ENCODE assay signal across 10 cellular contexts in the genomic region with DNA sequence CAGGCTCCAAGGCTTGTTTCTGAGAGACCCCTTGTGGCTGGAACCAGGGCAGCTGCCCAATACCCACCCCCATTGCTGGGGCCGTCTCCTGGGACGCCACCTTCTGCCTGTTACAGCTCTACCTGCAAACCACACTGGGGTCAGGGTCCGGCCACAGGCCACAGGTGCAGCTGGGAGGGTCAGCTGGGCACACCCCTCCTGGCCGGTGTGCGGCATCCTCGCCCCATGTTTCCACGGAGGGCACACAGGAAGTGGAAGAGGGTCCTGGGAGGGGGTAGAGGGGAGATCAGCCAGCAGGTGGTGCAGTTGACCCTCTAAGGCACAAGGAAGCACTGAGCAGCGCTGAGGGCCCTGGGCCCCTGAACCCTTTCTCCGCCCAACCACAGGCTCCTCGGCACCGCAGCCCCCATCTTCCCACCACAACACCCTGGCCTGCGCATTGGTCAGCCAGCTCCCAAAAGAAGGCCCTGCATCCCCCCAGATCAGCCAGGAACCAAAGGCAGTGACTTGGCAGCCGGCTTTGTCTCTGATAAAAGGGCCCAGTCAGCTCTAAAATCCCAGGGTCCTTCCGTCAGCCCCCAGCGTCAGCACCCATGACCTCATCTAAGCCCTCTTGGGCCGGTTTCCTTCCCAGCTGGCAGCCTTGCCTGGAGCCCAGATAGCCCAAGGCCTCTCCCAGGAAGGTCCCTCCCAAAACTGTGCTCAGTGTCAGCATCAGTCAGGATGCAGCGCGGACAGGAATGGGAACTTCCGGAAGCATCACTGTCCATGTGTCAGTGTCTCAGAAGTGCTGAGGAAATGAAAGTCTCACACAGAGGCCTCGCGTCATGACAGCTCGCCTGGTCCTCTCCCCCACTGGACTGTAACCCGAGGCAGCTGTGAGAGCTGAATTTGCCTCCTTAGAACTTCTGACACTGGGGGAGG. TPM values are rescaled to one million over a fixed set of nuclear protein-coding genes. Genes with fewer than 3 reads are reported as not detected.
DNase-seq lines count a peak whose midpoint lies in the region; ATAC-seq and TF ChIP-seq lines count a peak whose summit lies in the region.
"Had no signal": no experiment of that assay in that cellular context is flagged by ENCODE, and none has a peak within 500 bp of the region (broad histone marks: within the 10 kb centered on the region; RNA-seq: fewer than 3 reads in every experiment).

No MANE protein-coding gene starts in this region.

- peak overlapping the region; percentile 56 for H3K4me2 ChIP-seq in SU-DHL-6 (ENCODE audit: low read depth, low read length, poor library complexity, severe bottlenecking)

- ATAC-seq in left cardiac atrium: no peak

- H3K27me3 ChIP-seq in SU-DHL-6 (ENCODE audit: low read length): no peaks in the 10 kb centered on the region

- H4K20me1 ChIP-seq in SU-DHL-6 (ENCODE audit: low read depth, low read length): no peaks in the 10 kb centered on the region

- H3K4me3 ChIP-seq in SU-DHL-6 (ENCODE audit: insufficient read depth, low read length, poor library complexity, severe bottlenecking): peak overlapping the region; percentile 2

- H3K9ac ChIP-seq in SU-DHL-6 (ENCODE audit: low read length): peak overlapping the region; percentile 35; the same call in 1 of the 2 replicates

- intact Hi-C loops in left cardiac atrium (cut with DNase I): no loop called here

- H3K36me3 ChIP-seq in SU-DHL-6 (ENCODE audit: low read length): no peaks in the 10 kb centered on the region

- no peak overlapping the region for H3K27ac ChIP-seq in SU-DHL-6 (ENCODE audit: low read depth, low read length)

- H3K4me3 Mint-ChIP-seq in activated naive CD4-positive, alpha-beta T cell treated with anti-CD3 and anti-CD28 coated beads, Interleukin-2, amount 10 ng/mL, durations not matched to agents 7 days and 5 days: no peak overlapping the region
- H3K4me3 Mint-ChIP-seq in type B pancreatic cell: no peak overlapping the region

- no peaks in the 10 kb centered on the region for H3K9me3 ChIP-seq in SU-DHL-6 (ENCODE audit: insufficient read depth, low read length)

- no peaks in the 10 kb centered on the region for H3K9me2 ChIP-seq in SU-DHL-6 (replicated peaks; ENCODE audit: insufficient read depth, low read length)

- H3K9me3 Mint-ChIP-seq in activated naive CD4-positive, alpha-beta T cell treated with anti-CD3 and anti-CD28 coated beads, Interleukin-2, amount 10 ng/mL, durations not matched to agents 7 days and 5 days: no peaks in the 10 kb centered on the region
- H3K9me3 Mint-ChIP-seq in type B pancreatic cell: no peaks in the 10 kb centered on the region
- H3K9me3 Mint-ChIP-seq: CD8-positive, alpha-beta memory T cell had no signal

- peak; percentile 89 for TF ChIP-seq CTCF in SU-DHL-6 (IDR thresholded peaks at IDR 0.05; ENCODE audit: insufficient read depth, low read length, poor library complexity, severe bottlenecking)
- TF ChIP-seq CTCF in type B pancreatic cell (conservative IDR thresholded peaks at IDR 0.05): peak; percentile 67

- no peaks in the 10 kb centered on the region for H3K79me2 ChIP-seq in SU-DHL-6 (ENCODE audit: insufficient read depth, low read length)

- peak overlapping the region; percentile 70 for H2AFZ ChIP-seq in SU-DHL-6 (ENCODE audit: low read depth, low read length, severe bottlenecking)

- no peaks in the 10 kb centered on the region for H3F3A ChIP-seq in SU-DHL-6 (ENCODE audit: insufficient read depth)

- H3K4me1 Mint-ChIP-seq in activated naive CD4-positive, alpha-beta T cell treated with anti-CD3 and anti-CD28 coated beads, Interleukin-2, amount 10 ng/mL, durations not matched to agents 7 days and 5 days: peaks cover 11% of the 10 kb centered on the region
- H3K4me1 Mint-ChIP-seq in type B pancreatic cell (ENCODE audit: unreplicated experiment): peaks cover 4% of the 10 kb centered on the region

- H3K27ac Mint-ChIP-seq in activated naive CD4-positive, alpha-beta T cell treated with anti-CD3 and anti-CD28 coated beads, Interleukin-2, amount 10 ng/mL, durations not matched to agents 7 days and 5 days: no peak overlapping the region
- no peak overlapping the region for H3K27ac Mint-ChIP-seq in type B pancreatic cell
- H3K27ac Mint-ChIP-seq: CD8-positive, alpha-beta memory T cell had no signal

- no peaks in the 10 kb centered on the region for H3K36me3 Mint-ChIP-seq in activated naive CD4-positive, alpha-beta T cell treated with anti-CD3 and anti-CD28 coated beads, Interleukin-2, amount 10 ng/mL, durations not matched to agents 7 days and 5 days
- peaks cover 4% of the 10 kb centered on the region for H3K36me3 Mint-ChIP-seq in type B pancreatic cell
- H3K36me3 Mint-ChIP-seq: CD8-positive, alpha-beta memory T cell had no signal

- peaks cover 88% of the 10 kb centered on the region for H3K27me3 Mint-ChIP-seq in activated naive CD4-positive, alpha-beta T cell treated with anti-CD3 and anti-CD28 coated beads, Interleukin-2, amount 10 ng/mL, durations not matched to agents 7 days and 5 days
- peaks cover 51% of the 10 kb centered on the region for H3K27me3 Mint-ChIP-seq in type B pancreatic cell

- CTCF ChIA-PET in activated naive CD4-positive, alpha-beta T cell treated with anti-CD3 and anti-CD28 coated beads, Interleukin-2, amount 10 ng/mL, durations not matched to agents 7 days and 5 days (lab: Charles Lee): interaction anchor here (1.4 to 3.3 kb wide), 3 partner anchors 100 to 192 kb away, joined by 3 to 21 read pairs (median 3); no protein-coding TSS in a partner anchor

- DNase-seq in activated naive CD4-positive, alpha-beta T cell treated with anti-CD3 and anti-CD28 coated beads, Interleukin-2, amount 10 ng/mL, durations not matched to agents 7 days and 5 days: peak; percentile 30
- DNase-seq in activated naive CD4-positive, alpha-beta T cell (lab: John Stamatoyannopoulos, UW): no peak
- peak; percentile 28 for DNase-seq in left cardiac atrium
- DNase-seq in type B pancreatic cell (ENCODE audit: extremely low spot score, unreplicated experiment): no peak
- no peak for DNase-seq in activated CD4-positive, alpha-beta T cell treated with anti-CD3 and anti-CD28 coated beads, Interleukin-2, amount 50 U/mL, for 1 hour
- DNase-seq in mesenteric fat pad (ENCODE audit: low spot score): no peak
- DNase-seq in NCI-H1048 (lab: John Stamatoyannopoulos, UW): no peak

RNA-seq across cellular contexts. Expression of gene ERFE, which starts 1.7 kb away (rescaled TPM):
- total RNA-seq in left cardiac atrium (1 to 10 TPM in 1 of 2 donors, not detected in 1; 1.2 TPM), type B pancreatic cell (ENCODE audit: low replicate concordance) (0.29 and 3.8 TPM in 2 replicates), mesenteric fat pad (1.5 TPM)

RNA-seq across cellular contexts. Expression of gene KLHL30, which starts 22.0 kb away (rescaled TPM):
- total RNA-seq in left cardiac atrium (10 to 100 TPM; 15.8 to 16.6 TPM), type B pancreatic cell (ENCODE audit: low replicate concordance) (0.07 TPM in 1 of 2 replicates, not detected in the other), mesenteric fat pad (4.4 TPM)
- total RNA-seq: CD8-positive, alpha-beta memory T cell; temporal lobe had no signal

RNA-seq across cellular contexts. Expression of gene ILKAP, which starts 43.0 kb away (rescaled TPM):
- total RNA-seq in left cardiac atrium (10 to 100 TPM; 23.4 to 27.9 TPM), type B pancreatic cell (ENCODE audit: low replicate concordance) (36.7 and 50.4 TPM in 2 replicates), mesenteric fat pad (36.4 TPM)

Comparison
In these comparisons a context has a peak if more than half of its experiments do, and no peak if none do; other contexts are left out.
1. DNase-seq: peak in activated naive CD4-positive, alpha-beta T cell treated with anti-CD3 and anti-CD28 coated beads, Interleukin-2, amount 10 ng/mL, durations not matched to agents 7 days and 5 days (single experiment) and left cardiac atrium (single experiment); none in activated naive CD4-positive, alpha-beta T cell (0 of 4), type B pancreatic cell (single experiment), activated CD4-positive, alpha-beta T cell treated with anti-CD3 and anti-CD28 coated beads, Interleukin-2, amount 50 U/mL, for 1 hour (single experiment), mesenteric fat pad (single experiment) and NCI-H1048 (single experiment).